Comparison of ENCODE assay signal across 8 cellular contexts in genomic region chr11:20364412-20364792, GRCh38. TPM values are rescaled to one million over a fixed set of nuclear protein-coding genes. Genes with fewer than 3 reads are reported as not detected.
DNase-seq lines count a peak whose midpoint lies in the region; ATAC-seq and TF ChIP-seq lines count a peak whose summit lies in the region.

No MANE protein-coding gene starts in this region.

- intact Hi-C loops in heart left ventricle (cut with DNase I) = no loop called here

- H3K4me1 ChIP-seq in heart left ventricle = peaks cover 0 to 69% (median 11%) of the 10 kb centered on the region in 12 donors

- H3K9me3 ChIP-seq in heart left ventricle = no peaks in the 10 kb centered on the region

- peak in 2 of 4 donors; percentile 17 to 24 for ATAC-seq in heart left ventricle
- ATAC-seq in HG03159 (IDR thresholded peaks at IDR 0.05; ENCODE audit: unreplicated experiment) = no peak

- WGBS in heart left ventricle, 4 donors = 65 to 93% (median 72%) methylated on average over 2 of the region's 2 CpGs

- no peak for TF ChIP-seq POLR2A in heart left ventricle (IDR thresholded peaks at IDR 0.05)

- no peak for TF ChIP-seq CTCF in WI38 (IDR thresholded peaks at IDR 0.05; ENCODE audit: low read depth, low read length)
- no peak for TF ChIP-seq CTCF in heart left ventricle (IDR thresholded peaks at IDR 0.05)

- in situ Hi-C loops in KBM-7 (cut with MboI; ENCODE audit: low pct_unique_long_range_greater_than_20kb, low sequenced_read_pairs) = no loop called here

- H3K4me3 ChIP-seq in WI38 (ENCODE audit: low read depth, low read length) (peak overlapping the region; percentile 71), heart left ventricle (peak overlapping the region; percentile 70 to 97 (median 84)), skin epidermis (peak overlapping the region; percentile 59 to 87 (median 74))

- peak; percentile 66 for DNase-seq in DMS53 (lab: John Stamatoyannopoulos, UW)
- no peak for DNase-seq in DMS53 treated with DMSO at 0.1 percent for 48 hours (lab: John Stamatoyannopoulos, UW; ENCODE audit: unreplicated experiment)
- no peak for DNase-seq in heart left ventricle
- no peak for DNase-seq in GOT3 (lab: John Stamatoyannopoulos, UW)
- no peak for DNase-seq in KBM-7

- peaks cover 0 to 18% (median 0%) of the 10 kb centered on the region in 9 donors for H3K36me3 ChIP-seq in heart left ventricle

- H3K27ac ChIP-seq in heart left ventricle (peak overlapping the region in 10 of 12 donors; percentile 60 to 94 (median 86)), skin epidermis (peak overlapping the region in 20 of 21 experiments; percentile 74 to 99 (median 90))

- H3K27me3 ChIP-seq in heart left ventricle = no peaks in the 10 kb centered on the region

RNA-seq across cellular contexts. Expression of gene HTATIP2, which starts 0.9 kb away (rescaled TPM):
- total RNA-seq in heart left ventricle = 10 to 100 TPM; 11.1 to 33.8 (median 16.3) TPM
- polyA plus RNA-seq in heart left ventricle = 10 to 100 TPM; 10.6 to 33.7 TPM

RNA-seq across cellular contexts. Expression of gene PRMT3, which starts 23.1 kb away (rescaled TPM):
- total RNA-seq in heart left ventricle = 10 to 100 TPM in 7 of 9 donors, 1 to 10 TPM in 2; 9.9 to 15.0 (median 10.5) TPM
- 10 to 100 TPM in 1 of 2 donors, 1 to 10 TPM in 1; 6.6 to 13.7 TPM for polyA plus RNA-seq in heart left ventricle
